Comparison of ENCODE assay signal across 31 cellular contexts in the genomic region with DNA sequence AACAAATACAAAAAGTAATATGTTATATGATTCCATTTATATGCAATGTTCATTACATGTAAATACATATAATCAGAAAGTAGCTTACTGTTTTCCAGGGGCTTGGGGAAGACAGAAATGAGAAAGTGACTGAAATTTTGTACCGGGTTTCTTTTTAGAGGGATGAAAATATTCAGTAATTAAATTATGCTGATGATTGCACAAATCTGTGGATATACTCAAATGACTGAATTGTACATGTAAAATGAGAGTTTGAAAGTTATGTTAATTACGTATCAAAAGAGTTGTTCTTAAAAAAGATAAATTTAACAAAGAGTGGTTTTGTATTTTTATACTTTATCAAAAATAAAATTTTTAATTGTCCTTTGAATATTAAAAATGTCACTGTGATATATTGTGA.
"Had no signal": no experiment of that assay in that cellular context is flagged by ENCODE, and none has a peak within 500 bp of the region (broad histone marks: within the 10 kb centered on the region; RNA-seq: fewer than 3 reads in every experiment).

No MANE protein-coding gene starts in this region.

- H3K27ac ChIP-seq: ascending aorta, cardiac muscle cell, VCaP had no signal

- DNase-seq: activated B cell treated with CpG ODN at 0.5 μM for 24 hours; activated CD4-positive, alpha-beta memory T cell treated with anti-CD3 and anti-CD28 coated beads for 36 hours; activated CD4-positive, alpha-beta T cell treated with anti-CD3 and anti-CD28 coated beads for 4 hours; activated CD4-positive, alpha-beta T cell treated with anti-CD3 and anti-CD28 coated beads, Interleukin-2, amount 10 ng/mL, durations not matched to agents 24 days and 14 days; activated CD4-positive, alpha-beta T cell treated with anti-CD3 and anti-CD28 coated beads, Interleukin-2, amount 50 U/mL, for 1 hour; activated CD4-positive, alpha-beta T cell treated with anti-CD3 and anti-CD28 coated beads, Interleukin-2, amount 50 U/mL, for 4 hours; activated CD4-positive, CD25-positive, alpha-beta regulatory T cell treated with anti-CD3 and anti-CD28 coated beads, Interleukin-2, amount 50 U/mL, for 72 hours; activated CD8-positive, alpha-beta memory T cell treated with anti-CD3 and anti-CD28 coated beads, Interleukin-2, amount 50 U/mL, for 4 hours; activated CD8-positive, alpha-beta T cell treated with anti-CD3 and anti-CD28 coated beads for 36 hours; activated effector memory CD4-positive, alpha-beta T cell treated with anti-CD3 and anti-CD28 coated beads, Interleukin-2, amount 50 U/mL, for 16 hours; activated gamma-delta T cell treated with Interleukin-2 at 50 U/mL for 16 hours; activated naive CD4-positive, alpha-beta T cell treated with anti-CD3 and anti-CD28 coated beads, Interleukin-2, amount 10 ng/mL, durations not matched to agents 7 days and 5 days; activated naive CD4-positive, alpha-beta T cell treated with Interleukin-2 at 50 U/mL for 16 hours; activated naive CD8-positive, alpha-beta T cell treated with anti-CD3 and anti-CD28 coated beads, Interleukin-2, amount 10 ng/mL, durations not matched to agents 7 days and 5 days; activated naive CD8-positive, alpha-beta T cell treated with anti-CD3 and anti-CD28 coated beads, Interleukin-2, amount 50 U/mL, for 24 hours; activated T-cell treated with anti-CD3 and anti-CD28 coated beads for 4 hours; activated T-cell treated with anti-CD3 and anti-CD28 coated beads, Interleukin-2, amount 50 U/mL, for 1 hour; activated T-cell treated with anti-CD3 and anti-CD28 coated beads, Interleukin-2, amount 50 U/mL, for 4 hours; activated T-cell treated with anti-CD3 and anti-CD28 coated beads, Interleukin-2, amount 50 U/mL, for 72 hours; amygdala; anterior cingulate cortex; cerebellar nuclear complex; T-helper 1 cell; T-helper 2 cell; T-helper 9 cell had no signal

- H3K4me1 ChIP-seq: ascending aorta had no signal

- ATAC-seq: activated CD8-positive, alpha-beta T cell treated with anti-CD3 and anti-CD28 coated beads for 36 hours; activated naive CD8-positive, alpha-beta T cell treated with anti-CD3 and anti-CD28 coated beads, Interleukin-2, amount 50 U/mL, for 24 hours; activated T-cell treated with anti-CD3 and anti-CD28 coated beads, Interleukin-2, amount 50 U/mL, for 4 hours; activated T-cell treated with anti-CD3 and anti-CD28 coated beads, Interleukin-2, amount 50 U/mL, for 72 hours; activated T-helper 17 cell treated with anti-CD3 and anti-CD28 coated beads, Interleukin-2, amount 50 U/mL, for 72 hours had no signal

- H3K27me3 ChIP-seq: ascending aorta, cardiac muscle cell had no signal

- H3K4me3 ChIP-seq: ascending aorta, cardiac muscle cell had no signal

- H3K36me3 ChIP-seq: ascending aorta, cardiac muscle cell had no signal

- FAIRE-seq: bronchial epithelial cell, TTC549 had no signal
